ENCODE assay signal across 1 cellular context in the genomic region with DNA sequence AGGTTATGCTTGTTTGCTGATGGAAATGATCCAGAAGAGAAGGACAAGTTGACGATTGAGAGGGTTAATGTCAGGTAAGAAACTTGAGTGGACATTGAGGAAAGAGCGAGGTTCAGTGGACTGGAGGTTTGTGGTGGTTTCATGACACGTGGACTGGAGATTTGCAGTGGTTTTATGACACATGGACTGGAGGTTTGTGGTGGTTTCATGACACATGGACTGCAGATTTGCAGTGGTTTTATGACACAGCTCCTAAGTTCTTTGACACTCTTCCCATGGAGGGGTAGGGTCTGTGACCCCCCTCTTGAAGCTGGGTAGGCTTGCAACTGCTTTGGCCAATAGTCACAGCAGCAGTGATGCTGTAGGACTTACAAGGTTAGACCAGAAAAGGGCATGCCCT.
TF ChIP-seq lines count a peak whose summit lies in the region.

No MANE protein-coding gene starts in this region.

TF ChIP-seq in HepG2, 621 proteins besides CTCF, POLR2A, EP300 and RAD21:
- TF ChIP-seq, protein P1, sequence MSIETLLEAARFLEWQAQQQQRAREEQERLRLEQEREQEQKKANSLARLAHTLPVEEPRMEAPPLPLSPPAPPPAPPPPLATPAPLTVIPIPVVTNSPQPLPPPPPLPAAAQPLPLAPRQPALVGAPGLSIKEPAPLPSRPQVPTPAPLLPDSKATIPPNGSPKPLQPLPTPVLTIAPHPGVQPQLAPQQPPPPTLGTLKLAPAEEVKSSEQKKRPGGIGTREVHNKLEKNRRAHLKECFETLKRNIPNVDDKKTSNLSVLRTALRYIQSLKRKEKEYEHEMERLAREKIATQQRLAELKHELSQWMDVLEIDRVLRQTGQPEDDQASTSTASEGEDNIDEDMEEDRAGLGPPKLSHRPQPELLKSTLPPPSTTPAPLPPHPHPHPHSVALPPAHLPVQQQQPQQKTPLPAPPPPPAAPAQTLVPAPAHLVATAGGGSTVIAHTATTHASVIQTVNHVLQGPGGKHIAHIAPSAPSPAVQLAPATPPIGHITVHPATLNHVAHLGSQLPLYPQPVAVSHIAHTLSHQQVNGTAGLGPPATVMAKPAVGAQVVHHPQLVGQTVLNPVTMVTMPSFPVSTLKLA (IDR thresholded peaks at IDR 0.05) = peak; percentile 59; the same call in 1 of the 2 replicates
- no peak for TF ChIP-seq JARID2 (CRISPR knock-in tag; IDR thresholded peaks at IDR 0.05; ENCODE audit: insufficient replicate concordance)
TF ChIP-seq in HepG2: peak in this region for 1.
